In the genomic region with DNA sequence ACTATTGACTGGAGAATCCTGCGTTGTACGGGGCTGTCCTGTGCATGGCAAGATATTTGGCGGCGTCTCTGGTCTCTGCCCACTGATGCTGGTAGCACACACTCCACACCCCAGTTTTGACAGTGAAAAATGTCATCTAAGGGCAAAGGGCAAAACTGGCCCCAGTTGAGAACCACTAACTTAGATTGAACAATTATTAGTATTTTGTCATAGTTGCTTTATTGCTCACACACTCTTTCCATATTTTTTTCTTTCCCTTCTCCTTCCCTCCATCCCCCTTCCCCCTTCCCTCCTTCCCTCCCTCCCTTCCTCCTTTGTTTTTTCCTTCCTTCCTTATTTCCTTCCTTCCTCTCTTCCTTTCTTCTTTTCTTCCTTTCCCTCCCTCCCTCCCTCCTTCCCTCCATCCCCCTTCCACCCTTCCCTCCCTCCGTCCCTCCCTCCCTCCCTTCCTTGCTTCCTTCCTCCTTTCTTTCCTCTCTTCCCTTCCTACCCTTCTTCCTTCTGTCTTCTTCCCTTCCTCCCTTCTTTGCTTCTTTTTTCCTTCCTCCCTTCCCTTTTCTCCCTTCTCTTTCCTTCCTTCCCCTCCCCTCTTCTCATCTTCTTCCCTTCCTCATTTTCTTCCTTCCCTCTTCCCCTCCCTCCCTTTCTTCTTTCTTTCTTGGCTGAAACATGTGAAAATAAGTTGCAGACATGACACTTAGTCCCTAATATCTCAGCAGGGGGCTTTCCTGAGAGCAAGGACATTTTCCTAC, we compare ENCODE assay signal across 1 cellular context.
TF ChIP-seq lines count a peak whose summit lies in the region.

No MANE protein-coding gene starts in this region.

TF ChIP-seq in GM23338, 12 proteins besides CTCF, POLR2A, EP300 and RAD21:
- TF ChIP-seq, protein P1, sequence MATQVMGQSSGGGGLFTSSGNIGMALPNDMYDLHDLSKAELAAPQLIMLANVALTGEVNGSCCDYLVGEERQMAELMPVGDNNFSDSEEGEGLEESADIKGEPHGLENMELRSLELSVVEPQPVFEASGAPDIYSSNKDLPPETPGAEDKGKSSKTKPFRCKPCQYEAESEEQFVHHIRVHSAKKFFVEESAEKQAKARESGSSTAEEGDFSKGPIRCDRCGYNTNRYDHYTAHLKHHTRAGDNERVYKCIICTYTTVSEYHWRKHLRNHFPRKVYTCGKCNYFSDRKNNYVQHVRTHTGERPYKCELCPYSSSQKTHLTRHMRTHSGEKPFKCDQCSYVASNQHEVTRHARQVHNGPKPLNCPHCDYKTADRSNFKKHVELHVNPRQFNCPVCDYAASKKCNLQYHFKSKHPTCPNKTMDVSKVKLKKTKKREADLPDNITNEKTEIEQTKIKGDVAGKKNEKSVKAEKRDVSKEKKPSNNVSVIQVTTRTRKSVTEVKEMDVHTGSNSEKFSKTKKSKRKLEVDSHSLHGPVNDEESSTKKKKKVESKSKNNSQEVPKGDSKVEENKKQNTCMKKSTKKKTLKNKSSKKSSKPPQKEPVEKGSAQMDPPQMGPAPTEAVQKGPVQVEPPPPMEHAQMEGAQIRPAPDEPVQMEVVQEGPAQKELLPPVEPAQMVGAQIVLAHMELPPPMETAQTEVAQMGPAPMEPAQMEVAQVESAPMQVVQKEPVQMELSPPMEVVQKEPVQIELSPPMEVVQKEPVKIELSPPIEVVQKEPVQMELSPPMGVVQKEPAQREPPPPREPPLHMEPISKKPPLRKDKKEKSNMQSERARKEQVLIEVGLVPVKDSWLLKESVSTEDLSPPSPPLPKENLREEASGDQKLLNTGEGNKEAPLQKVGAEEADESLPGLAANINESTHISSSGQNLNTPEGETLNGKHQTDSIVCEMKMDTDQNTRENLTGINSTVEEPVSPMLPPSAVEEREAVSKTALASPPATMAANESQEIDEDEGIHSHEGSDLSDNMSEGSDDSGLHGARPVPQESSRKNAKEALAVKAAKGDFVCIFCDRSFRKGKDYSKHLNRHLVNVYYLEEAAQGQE (IDR thresholded peaks at IDR 0.05; ENCODE audit: unreplicated experiment) = no peak
- TF ChIP-seq ZNF114 (CRISPR knock-in tag; IDR thresholded peaks at IDR 0.05) = no peak
- TF ChIP-seq ZNF331 (CRISPR knock-in tag; IDR thresholded peaks at IDR 0.05; ENCODE audit: low read depth) = no peak
- TF ChIP-seq CREB1 (CRISPR knock-in tag; IDR thresholded peaks at IDR 0.05; ENCODE audit: low read depth) = no peak
- no peak for TF ChIP-seq NANOG (IDR thresholded peaks at IDR 0.05; ENCODE audit: borderline replicate concordance)
- no peak for TF ChIP-seq STAT1 (IDR thresholded peaks at IDR 0.05; ENCODE audit: unreplicated experiment)
TF ChIP-seq in GM23338: peak in this region for 0.
